Comparison of ENCODE assay signal across 8 cellular contexts in the genomic region with DNA sequence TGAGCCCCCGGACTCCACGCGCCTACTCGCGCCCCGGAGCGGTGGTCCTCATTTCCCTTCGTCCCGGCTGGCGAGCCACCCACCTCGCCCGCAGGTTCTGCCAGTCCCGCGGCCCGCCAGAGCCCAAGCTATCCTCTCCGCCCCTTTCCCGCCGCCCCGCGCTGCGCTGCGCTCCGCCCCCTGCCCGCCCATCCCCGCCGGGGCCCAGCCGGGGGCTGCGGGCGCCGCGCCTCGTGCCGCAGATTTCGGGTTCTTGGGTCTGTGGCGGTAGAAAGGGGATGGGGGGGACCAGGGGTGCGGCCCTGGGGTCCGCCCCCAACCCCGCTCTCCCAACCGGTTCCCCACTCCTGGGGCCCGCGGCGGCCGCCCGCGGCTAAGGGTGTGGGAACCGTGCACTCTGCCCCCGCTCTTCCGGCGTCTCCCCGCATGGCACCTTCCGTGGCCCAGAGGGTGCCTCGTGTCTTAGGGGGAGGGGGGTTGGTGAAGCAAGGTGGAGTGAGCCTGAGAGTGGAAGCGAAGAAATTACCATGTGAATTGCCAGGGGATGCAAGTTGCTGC.
DNase-seq lines count a peak whose midpoint lies in the region; ATAC-seq and TF ChIP-seq lines count a peak whose summit lies in the region.

No MANE protein-coding gene starts in this region.

- no peak for DNase-seq in AG09309 (ENCODE audit: low read depth)
- DNase-seq in UCSD-AML1 (lab: John Stamatoyannopoulos, UW; ENCODE audit: unreplicated experiment) = peak; percentile 50
- peak; percentile 33 for DNase-seq in central memory CD4-positive, alpha-beta T cell
- peak; percentile 44 for DNase-seq in lower lobe of right lung
- peak; percentile 34 to 49 (median 38) for DNase-seq in stimulated activated CD4-positive, alpha-beta T cell treated with anti-CD3 and anti-CD28 coated beads, TNF-alpha, amount 100 ng/mL, for 48 hours (ENCODE audit: low read depth in 3 of 3)

- H3K4me3 ChIP-seq in AG09309 (ENCODE audit: control insufficient read depth, low read depth, low read length) = peak overlapping the region; percentile 77
- H3K4me3 ChIP-seq in HUES64 (ENCODE audit: low read length) = peak overlapping the region; percentile 97
- peak overlapping the region; percentile 59 for H3K4me3 ChIP-seq in lower lobe of right lung

- peaks cover 30% of the 10 kb centered on the region for H3K4me1 ChIP-seq in HUES64 (ENCODE audit: insufficient read depth, low read length)
- H3K4me1 ChIP-seq in lower lobe of right lung = no peaks in the 10 kb centered on the region

- H3K27me3 ChIP-seq in HUES64 (ENCODE audit: insufficient read depth, low read length) (no peaks in the 10 kb centered on the region), lower lobe of right lung (ENCODE audit: low read depth) (no peaks in the 10 kb centered on the region)

- WGBS in HUES64 = under 1% methylated on average over 41 of the region's 53 CpGs

- TF ChIP-seq CTCF in AG09309 (IDR thresholded peaks at IDR 0.05; ENCODE audit: control insufficient read depth, insufficient read depth, low read depth, low read length, missing control alignments) = no peak
- TF ChIP-seq CTCF in lower lobe of right lung (IDR thresholded peaks at IDR 0.05) = no peak

- H3K9ac ChIP-seq in HUES64 (ENCODE audit: low read depth, low read length) = peak overlapping the region; percentile 91

- ATAC-seq in lower lobe of right lung = peak; percentile 87 to 88
- no peak for ATAC-seq in GM21786 (IDR thresholded peaks at IDR 0.05; ENCODE audit: unreplicated experiment)
- no peak for ATAC-seq in GM18861 (IDR thresholded peaks at IDR 0.05; ENCODE audit: unreplicated experiment)

- intact Hi-C loops in lower lobe of right lung (cut with DNase I) = no loop called here

- peaks cover 27% of the 10 kb centered on the region for H3K36me3 ChIP-seq in HUES64 (ENCODE audit: insufficient read depth, low read length)
- H3K36me3 ChIP-seq in lower lobe of right lung = no peaks in the 10 kb centered on the region

- H3K27ac ChIP-seq in HUES64 (ENCODE audit: low read depth, low read length) (peak overlapping the region; percentile 90), lower lobe of right lung (no peak overlapping the region)

- H3K9me3 ChIP-seq in HUES64 (ENCODE audit: insufficient read depth, low read depth, low read length) (no peaks in the 10 kb centered on the region), lower lobe of right lung (no peaks in the 10 kb centered on the region)

Comparison
In these comparisons a context has a peak if more than half of its experiments do, and no peak if none do; other contexts are left out.
1. ATAC-seq: peak in lower lobe of right lung (2 of 2); none in GM21786 (single experiment) and GM18861 (single experiment).
2. Peak in every context shown above with its lines, with median percentiles within 50 percentile points of each other: H3K4me3 ChIP-seq.